In the genomic region with DNA sequence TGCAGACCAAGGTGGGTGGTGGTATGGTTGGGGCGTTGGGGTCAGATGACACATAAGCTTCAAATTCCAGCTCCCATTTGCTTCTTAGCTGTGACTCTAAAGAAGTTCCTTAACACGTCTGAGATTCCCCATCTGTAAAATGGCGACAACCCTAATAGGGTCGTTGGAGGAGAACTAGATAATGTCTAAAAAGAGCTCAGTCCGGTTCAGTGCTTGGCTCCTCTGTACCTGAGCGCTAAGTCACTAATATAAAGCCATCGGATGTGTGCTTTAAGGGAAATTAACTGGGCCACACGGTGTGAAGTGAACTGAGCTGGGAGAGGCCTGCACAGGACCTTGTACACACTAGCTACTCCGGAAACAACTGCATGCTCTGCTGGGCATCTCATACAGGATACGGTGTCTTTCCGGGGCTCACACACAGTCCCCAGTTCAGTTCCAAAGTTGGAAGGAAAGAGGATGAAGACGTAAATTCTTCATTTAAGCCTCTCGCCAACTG, we compare ENCODE assay signal across 8 cellular contexts. TPM values are rescaled to one million over a fixed set of nuclear protein-coding genes. Genes with fewer than 3 reads are reported as not detected.
DNase-seq lines count a peak whose midpoint lies in the region; ATAC-seq, FAIRE-seq and TF ChIP-seq lines count a peak whose summit lies in the region.

No MANE protein-coding gene starts in this region.

- no peak overlapping the region for H4K8ac ChIP-seq in neuronal stem cell (ENCODE audit: low read depth, low read length)

- no peak overlapping the region for H2BK15ac ChIP-seq in neuronal stem cell (ENCODE audit: low read length)

- H3K79me1 ChIP-seq in neuronal stem cell (ENCODE audit: low read depth, low read length) = peaks cover 7% of the 10 kb centered on the region

- H3K27ac ChIP-seq in BLaER1 (peak overlapping the region; percentile 96), Karpas-422 (ENCODE audit: low read length) (no peak overlapping the region), colonic mucosa (peak overlapping the region; percentile 93), neuronal stem cell (replicated peaks; ENCODE audit: low read length) (no peak overlapping the region)

- peaks cover 4% of the 10 kb centered on the region; the same call in 1 of the 2 replicates for H3K9me3 ChIP-seq in BLaER1
- H3K9me3 ChIP-seq in Karpas-422 (ENCODE audit: low read length) = no peaks in the 10 kb centered on the region
- H3K9me3 ChIP-seq in colonic mucosa = no peaks in the 10 kb centered on the region
- H3K9me3 ChIP-seq in neuronal stem cell (replicated peaks in 1 of 2; ENCODE audit: control insufficient read depth in 2 of 2, insufficient read depth in 1 of 2, low read depth in 1 of 2, low read length in 2 of 2) = peaks cover 6 to 11% of the 10 kb centered on the region in 2 donors

- no peaks in the 10 kb centered on the region for H3K27me3 ChIP-seq in BLaER1
- H3K27me3 ChIP-seq in Karpas-422 (ENCODE audit: low read length) = no peaks in the 10 kb centered on the region
- H3K27me3 ChIP-seq in colonic mucosa = no peaks in the 10 kb centered on the region
- H3K27me3 ChIP-seq in neuronal stem cell (ENCODE audit: control insufficient read depth in 3 of 3, insufficient read depth in 3 of 3, low read depth in 1 of 3, low read length in 3 of 3) = peaks cover 0 to 10% (median 6%) of the 10 kb centered on the region in 3 experiments

- no peak overlapping the region for H2BK120ac ChIP-seq in neuronal stem cell (ENCODE audit: low read depth, low read length)

- FAIRE-seq in RCC 7860 (lab: Jason Lieb, UNC) = no peak

- H2AK5ac ChIP-seq in neuronal stem cell (ENCODE audit: low read depth, low read length) = no peak overlapping the region

- H3K9ac ChIP-seq in BLaER1 (peak overlapping the region; percentile 97; the same call in 1 of the 2 replicates), Karpas-422 (ENCODE audit: low read length) (peak overlapping the region; percentile 94; the same call in 1 of the 2 replicates), colonic mucosa (ENCODE audit: low read depth in 2 of 2, low read length in 2 of 2) (peak overlapping the region in 1 of 2 donors; percentile 94), neuronal stem cell (ENCODE audit: low read depth, low read length, poor library complexity) (no peak overlapping the region)

- H4K20me1 ChIP-seq in BLaER1 (peaks cover 37% of the 10 kb centered on the region), Karpas-422 (ENCODE audit: insufficient read depth, low read depth, low read length) (no peaks in the 10 kb centered on the region)

- H3K4me3 ChIP-seq in BLaER1 (peak overlapping the region; percentile 99), Karpas-422 (ENCODE audit: low read length) (peak overlapping the region; percentile 92; the same call in 1 of the 2 replicates), colonic mucosa (peak overlapping the region; percentile 93), neuronal stem cell (ENCODE audit: low read length in 2 of 2) (no peak overlapping the region)

- H3K36me3 ChIP-seq in BLaER1 = peaks cover 5% of the 10 kb centered on the region
- H3K36me3 ChIP-seq in Karpas-422 (ENCODE audit: insufficient read depth, low read length) = peaks cover 3% of the 10 kb centered on the region; the same call in 1 of the 2 replicates
- no peaks in the 10 kb centered on the region for H3K36me3 ChIP-seq in colonic mucosa
- H3K36me3 ChIP-seq in neuronal stem cell (replicated peaks in 1 of 2; ENCODE audit: control insufficient read depth in 2 of 2, insufficient read depth in 2 of 2, low read length in 2 of 2) = peaks cover 6 to 26% of the 10 kb centered on the region in 2 donors

- peak overlapping the region; percentile 4 for H3K18ac ChIP-seq in neuronal stem cell (ENCODE audit: low read length)

- intact Hi-C loops in colonic mucosa (cut with DNase I) = loop anchor here (10.0 kb wide), 1 partner anchor 62 kb away; no protein-coding TSS in a partner anchor

- H2AFZ ChIP-seq in Karpas-422 (ENCODE audit: low read length) = peak overlapping the region; percentile 42; the same call in 1 of the 2 replicates
- peak overlapping the region; percentile 82 for H2AFZ ChIP-seq in neuronal stem cell (ENCODE audit: low read length)

- H3K79me2 ChIP-seq in Karpas-422 (ENCODE audit: low read length) = peaks cover 35% of the 10 kb centered on the region

- H3K23ac ChIP-seq in neuronal stem cell (ENCODE audit: low read depth, low read length, poor library complexity) = peak overlapping the region; percentile 83

- DNase-seq in Karpas-422 = no peak
- no peak for DNase-seq in colonic mucosa
- no peak for DNase-seq in neuronal stem cell (ENCODE audit: low spot score)
- no peak for DNase-seq in NAMALWA (ENCODE audit: low spot score)
- no peak for DNase-seq in SK-N-DZ (ENCODE audit: low spot score)
- DNase-seq in RCC 7860 (ENCODE audit: low spot score) = no peak

- no CpG with 5 or more reads among the region's 13 CpGs for WGBS in neuronal stem cell (ENCODE audit: extremely low coverage in 2 of 2, insufficient read length in 2 of 2, insufficient replicate concordance in 1 of 2), 2 donors

- ATAC-seq in GM21529 (IDR thresholded peaks at IDR 0.05; ENCODE audit: unreplicated experiment) = peak; percentile 23

- H2BK5ac ChIP-seq in neuronal stem cell (ENCODE audit: low read length) = no peak overlapping the region

- no peak for TF ChIP-seq CTCF in colonic mucosa (IDR thresholded peaks at IDR 0.05)

- no peak overlapping the region for H3K14ac ChIP-seq in neuronal stem cell (ENCODE audit: low read length)

- H3K4me2 ChIP-seq in BLaER1 (peak overlapping the region; percentile 91), Karpas-422 (ENCODE audit: low read depth, low read length, poor library complexity, severe bottlenecking) (peak overlapping the region; percentile 69), neuronal stem cell (ENCODE audit: insufficient read depth, low read length, poor library complexity, severe bottlenecking) (no peak overlapping the region)

- H3K9me2 ChIP-seq in Karpas-422 (replicated peaks; ENCODE audit: insufficient read depth, low read length) = no peaks in the 10 kb centered on the region

- no peak overlapping the region for H4K91ac ChIP-seq in neuronal stem cell (ENCODE audit: low read depth, low read length, poor library complexity)

- no peak overlapping the region for H3K4ac ChIP-seq in neuronal stem cell (ENCODE audit: low read length)

- H3K4me1 ChIP-seq in BLaER1 (peaks cover 49% of the 10 kb centered on the region), Karpas-422 (ENCODE audit: low read length) (peaks cover 34% of the 10 kb centered on the region), colonic mucosa (peaks cover 10% of the 10 kb centered on the region), neuronal stem cell (ENCODE audit: control insufficient read depth in 2 of 2, insufficient read depth in 1 of 2, low read depth in 1 of 2, low read length in 2 of 2) (peaks cover 6 to 10% of the 10 kb centered on the region in 2 donors)

- H2BK12ac ChIP-seq in neuronal stem cell (ENCODE audit: low read length) = no peak overlapping the region

RNA-seq across cellular contexts. Expression of a gene that starts 0.5 kb away (rescaled TPM):
- 16.9 and 19.6 TPM in 2 replicates for total RNA-seq in Karpas-422 (2014; rRNA removed; shearing (Covaris generic); ENCODE audit: low replicate concordance)
- total RNA-seq in colonic mucosa = 10 to 100 TPM; 45.9 to 47.9 TPM
- polyA plus RNA-seq in neuronal stem cell (2013, experiment 1 of 2) = 10.4 TPM
- polyA plus RNA-seq in neuronal stem cell (2013, experiment 2 of 2) = 10.0 TPM
- 61.0 and 63.6 TPM in 2 replicates for polyA plus RNA-seq in SK-N-DZ (2014; cell fraction: cytosol; rRNA removed)
- 102 and 106 TPM in 2 replicates for polyA plus RNA-seq in SK-N-DZ (2014; cell fraction: nucleus; rRNA removed)

RNA-seq across cellular contexts. Expression of a gene that starts 22.9 kb away (rescaled TPM):
- not detected in 2 replicates for total RNA-seq in Karpas-422 (2014; rRNA removed; shearing (Covaris generic); ENCODE audit: low replicate concordance)
- 10 to 100 TPM; 25.7 to 31.7 TPM for total RNA-seq in colonic mucosa
- polyA plus RNA-seq in neuronal stem cell (2013, experiment 1 of 2) = 34.2 TPM
- polyA plus RNA-seq in neuronal stem cell (2013, experiment 2 of 2) = 32.5 TPM
- 55.7 and 55.8 TPM in 2 replicates for polyA plus RNA-seq in SK-N-DZ (2014; cell fraction: cytosol; rRNA removed)
- polyA plus RNA-seq in SK-N-DZ (2014; cell fraction: nucleus; rRNA removed) = 24.1 and 40.1 TPM in 2 replicates

RNA-seq across cellular contexts. Expression of a gene that starts 35.3 kb away (rescaled TPM):
- total RNA-seq in Karpas-422 (2014; rRNA removed; shearing (Covaris generic); ENCODE audit: low replicate concordance) = not detected in 2 replicates
- 1 to 10 TPM in 1 of 2 donors, under 1 TPM in 1; 0.57 to 1.2 TPM for total RNA-seq in colonic mucosa
- polyA plus RNA-seq in neuronal stem cell (2013, experiment 1 of 2) = 0.06 TPM
- 0.07 TPM for polyA plus RNA-seq in neuronal stem cell (2013, experiment 2 of 2)
- polyA plus RNA-seq in SK-N-DZ (2014; cell fraction: cytosol; rRNA removed) = 0.55 and 1.4 TPM in 2 replicates
- 0.33 and 0.44 TPM in 2 replicates for polyA plus RNA-seq in SK-N-DZ (2014; cell fraction: nucleus; rRNA removed)

RNA-seq across cellular contexts. Expression of a gene that starts 49.4 kb away (rescaled TPM):
- not detected in 2 replicates for total RNA-seq in Karpas-422 (2014; rRNA removed; shearing (Covaris generic); ENCODE audit: low replicate concordance)
- total RNA-seq in colonic mucosa = 10 to 100 TPM; 26.6 to 34.8 TPM
- polyA plus RNA-seq in neuronal stem cell (2013, experiment 1 of 2) = 3.1 TPM
- polyA plus RNA-seq in neuronal stem cell (2013, experiment 2 of 2) = 3.0 TPM
- 8.0 and 9.5 TPM in 2 replicates for polyA plus RNA-seq in SK-N-DZ (2014; cell fraction: cytosol; rRNA removed)
- polyA plus RNA-seq in SK-N-DZ (2014; cell fraction: nucleus; rRNA removed) = 6.8 and 8.0 TPM in 2 replicates

Comparison
In these comparisons a context has a peak if more than half of its experiments do, and no peak if none do; other contexts are left out.
1. H3K27ac ChIP-seq: peak in BLaER1 (single experiment) and colonic mucosa (single experiment); none in Karpas-422 (single experiment) and neuronal stem cell (single experiment).
2. H3K4me3 ChIP-seq: peak in BLaER1 (single experiment), Karpas-422 (single experiment) and colonic mucosa (single experiment); none in neuronal stem cell (0 of 2).
3. RNA of a gene that starts 22.9 kb away (total RNA-seq): 25.7 to 31.7 TPM in colonic mucosa; not detected in Karpas-422; every median in the first group is over 10 times any median in the second.